Comparison of ENCODE assay signal across 8 cellular contexts in the genomic region with DNA sequence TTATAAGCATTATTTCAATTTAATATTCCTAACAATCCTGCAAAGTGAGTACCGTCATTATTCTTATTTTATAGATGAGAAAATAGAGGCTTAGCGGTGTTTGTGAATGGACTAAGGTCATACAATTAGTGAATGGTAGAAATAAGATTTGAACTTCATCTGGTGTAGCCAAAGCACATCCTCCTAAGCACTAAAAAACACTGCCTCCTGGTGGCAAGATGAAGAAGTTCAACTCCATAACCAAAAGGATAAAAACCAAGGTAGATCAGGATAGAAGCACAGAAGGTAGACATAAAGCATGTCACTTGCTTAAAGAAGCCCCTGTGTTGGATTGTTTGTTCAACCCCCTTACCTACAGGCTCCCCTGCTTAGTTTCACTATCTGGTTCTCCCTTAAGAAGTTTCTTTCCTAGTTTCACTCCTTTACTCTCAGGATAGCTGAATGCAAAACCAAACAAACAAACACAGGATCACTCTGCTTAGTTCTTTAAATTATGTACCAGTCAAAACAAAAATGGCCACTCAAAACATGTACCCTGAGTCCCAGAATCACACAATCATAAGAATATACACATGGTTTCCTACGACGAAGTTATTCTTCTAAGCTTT. TPM values are rescaled to one million over a fixed set of nuclear protein-coding genes. Genes with fewer than 3 reads are reported as not detected.
DNase-seq lines count a peak whose midpoint lies in the region; ATAC-seq, FAIRE-seq and TF ChIP-seq lines count a peak whose summit lies in the region.

No MANE protein-coding gene starts in this region.

- ATAC-seq in heart right ventricle (no peak), Right ventricle myocardium superior (ENCODE audit: poor library complexity) (no peak), HG02970 (IDR thresholded peaks at IDR 0.05; ENCODE audit: low FRiP score, unreplicated experiment) (no peak), HG02852 (IDR thresholded peaks at IDR 0.05; ENCODE audit: unreplicated experiment) (no peak)

- no peak for FAIRE-seq in endothelial cell of umbilical vein (lab: Jason Lieb, UNC)

- H3K9me3 ChIP-seq in heart right ventricle, result no peaks in the 10 kb centered on the region
- no peaks in the 10 kb centered on the region for H3K9me3 ChIP-seq in endothelial cell of umbilical vein (replicated peaks; ENCODE audit: control insufficient read depth, insufficient read depth, low read length)
- no peaks in the 10 kb centered on the region for H3K9me3 ChIP-seq in testis

- no TSS peak for BruUV-seq in endothelial cell of umbilical vein (replicated peaks; lab: Mats Ljungman, UMichigan)

- H3K27me3 ChIP-seq in heart right ventricle (no peaks in the 10 kb centered on the region), endothelial cell of umbilical vein (ENCODE audit: control insufficient read depth in 2 of 2, insufficient read depth in 2 of 2, low read length in 2 of 2) (peaks cover 0 to 2% of the 10 kb centered on the region in 2 experiments), testis (no peaks in the 10 kb centered on the region)

- H3K4me3 ChIP-seq in heart right ventricle, result no peak overlapping the region
- no peak overlapping the region for H3K4me3 ChIP-seq in NB4 (ENCODE audit: low read depth, low read length)
- H3K4me3 ChIP-seq in endothelial cell of umbilical vein (replicated peaks in 1 of 3; ENCODE audit: insufficient read depth in 1 of 3, low read depth in 1 of 3, low read length in 3 of 3), result no peak overlapping the region
- H3K4me3 ChIP-seq in testis, result no peak overlapping the region

- no peaks in the 10 kb centered on the region for H3K9me1 ChIP-seq in endothelial cell of umbilical vein (replicated peaks; ENCODE audit: control insufficient read depth, extremely low read depth, insufficient read depth, low read length)

- no peak overlapping the region for H2AFZ ChIP-seq in endothelial cell of umbilical vein (ENCODE audit: low read depth, low read length)

- dilution Hi-C loops in endothelial cell of umbilical vein (cut with MboI; ENCODE audit: extremely low pct_ligation_motif_present, low sequenced_read_pairs), result no loop called here

- TF ChIP-seq POLR2A in NB4 (IDR thresholded peaks at IDR 0.05; ENCODE audit: extremely low read depth, insufficient read length) (no peak), endothelial cell of umbilical vein (IDR thresholded peaks at IDR 0.05; ENCODE audit: low read depth, low read length) (no peak), testis (IDR thresholded peaks at IDR 0.05) (no peak)

- intact Hi-C loops in heart right ventricle (cut with DNase I) (no loop called here), Right ventricle myocardium superior (cut with DNase I) (no loop called here), endothelial cell of umbilical vein (cut with micrococcal nuclease) (no loop called here), testis (cut with DNase I; ENCODE audit: low total_unique reads) (no loop called here)

- no peaks in the 10 kb centered on the region for H3K79me2 ChIP-seq in endothelial cell of umbilical vein (ENCODE audit: control insufficient read depth, insufficient read depth, low read length)

- H4K20me1 ChIP-seq in endothelial cell of umbilical vein (replicated peaks; ENCODE audit: control insufficient read depth, extremely low read depth, insufficient read depth, low read length), result no peaks in the 10 kb centered on the region

- H3K9ac ChIP-seq in endothelial cell of umbilical vein (replicated peaks; ENCODE audit: extremely low read depth, insufficient read depth, low read length), result no peak overlapping the region

- H3K27ac ChIP-seq in heart right ventricle (peak overlapping the region in 1 of 10 donors; percentile 17), endothelial cell of umbilical vein (ENCODE audit: insufficient read depth, low read depth, low read length) (no peak overlapping the region), testis (no peak overlapping the region)

- H3K36me3 ChIP-seq in heart right ventricle (no peaks in the 10 kb centered on the region), endothelial cell of umbilical vein (ENCODE audit: control insufficient read depth in 2 of 2, extremely low read depth in 1 of 2, insufficient read depth in 2 of 2, low read length in 2 of 2) (no peaks in the 10 kb centered on the region), testis (ENCODE audit: low read depth, missing control alignments) (no peaks in the 10 kb centered on the region)

- POLR2A ChIA-PET in endothelial cell of umbilical vein (lab: Charles Lee), result no interaction called here

- TF ChIP-seq CTCF in heart right ventricle (IDR thresholded peaks at IDR 0.05) (peak in 7 of 9 donors; percentile 31 to 63 (median 49)), NB4 (IDR thresholded peaks at IDR 0.05; ENCODE audit: low read depth, low read length) (peak; percentile 44), endothelial cell of umbilical vein (IDR thresholded peaks at IDR 0.05; ENCODE audit: extremely low read depth in 1 of 2, insufficient read depth in 1 of 2, low read depth in 1 of 2, low read length in 2 of 2) (peak; percentile 19 to 32), testis (IDR thresholded peaks at IDR 0.05) (peak in 2 of 3 experiments; percentile 47 to 71)

- DNase-seq in heart right ventricle (no peak), Right ventricle myocardium superior (no peak), NB4 (ENCODE audit: low read depth) (peak; percentile 52), endothelial cell of umbilical vein (ENCODE audit: low read depth, low spot score) (no peak), testis (no peak), dedifferentiated amniotic fluid mesenchymal stem cell (ENCODE audit: extremely low spot score) (no peak)

- WGBS in heart right ventricle, 2 donors, result 81 to 84% methylated on average over 4 of the region's 4 CpGs
- 81 to 90% methylated on average over 4 of the region's 4 CpGs for WGBS in testis, 2 donors

- H3K4me1 ChIP-seq in heart right ventricle (peaks cover 0 to 52% (median 0%) of the 10 kb centered on the region in 9 donors), endothelial cell of umbilical vein (ENCODE audit: control insufficient read depth, extremely low read depth, insufficient read depth, low read length) (peaks cover 35% of the 10 kb centered on the region), testis (no peaks in the 10 kb centered on the region)

- no peak overlapping the region for H3K4me2 ChIP-seq in endothelial cell of umbilical vein (ENCODE audit: insufficient read depth, low read length)

- CTCF ChIA-PET in endothelial cell of umbilical vein (lab: Charles Lee), result interaction anchor here (0.5 to 1.8 kb wide), 5 partner anchors 13 to 1047 kb away, joined by 3 to 14 read pairs (median 4); partner anchors contain the start of gene AIM2

TF ChIP-seq in endothelial cell of umbilical vein, 7 proteins besides CTCF, POLR2A, EP300 and RAD21:
- no peak for TF ChIP-seq JUN (IDR thresholded peaks at IDR 0.05; ENCODE audit: borderline replicate concordance, insufficient read depth, insufficient read length, low read depth)

RNA-seq across cellular contexts. Expression of gene AIM2, which starts 12.7 kb away (rescaled TPM):
- 1 to 10 TPM in 1 of 10 donors, under 1 TPM in 3, not detected in 6; 0.42 to 1.8 (median 0.58) TPM for total RNA-seq in heart right ventricle
- polyA plus RNA-seq in heart right ventricle, result under 1 TPM; 0.03 to 0.66 TPM
- 0.56 TPM for total RNA-seq in Right ventricle myocardium superior
- not detected in 2 replicates for total RNA-seq in endothelial cell of umbilical vein
- polyA plus RNA-seq in endothelial cell of umbilical vein, result not detected in 2 replicates
- 0.05 and 0.06 TPM in 2 replicates for polyA plus RNA-seq in endothelial cell of umbilical vein (2011; cell fraction: cytosol; rRNA removed)
- 0.08 TPM in 1 of 2 replicates, not detected in the other for polyA plus RNA-seq in endothelial cell of umbilical vein (2011; cell fraction: nucleus; rRNA removed)
- polyA plus RNA-seq in endothelial cell of umbilical vein (2012), result not detected in 2 replicates
- polyA minus RNA-seq in endothelial cell of umbilical vein, result not detected in 2 replicates
- polyA minus RNA-seq in endothelial cell of umbilical vein (2011; cell fraction: cytosol; rRNA and poly(A)+ RNA removed), result not detected
- not detected in 2 replicates for polyA minus RNA-seq in endothelial cell of umbilical vein (2011; cell fraction: nucleus; rRNA and poly(A)+ RNA removed)
- total RNA-seq in testis, result 1 to 10 TPM; 1.3 to 1.9 TPM
- 3.2 TPM for polyA plus RNA-seq in testis (ENCODE audit: insufficient read depth, low read depth, low replicate concordance)
